21 cellular contexts compared by ENCODE assay signal in the genomic region with DNA sequence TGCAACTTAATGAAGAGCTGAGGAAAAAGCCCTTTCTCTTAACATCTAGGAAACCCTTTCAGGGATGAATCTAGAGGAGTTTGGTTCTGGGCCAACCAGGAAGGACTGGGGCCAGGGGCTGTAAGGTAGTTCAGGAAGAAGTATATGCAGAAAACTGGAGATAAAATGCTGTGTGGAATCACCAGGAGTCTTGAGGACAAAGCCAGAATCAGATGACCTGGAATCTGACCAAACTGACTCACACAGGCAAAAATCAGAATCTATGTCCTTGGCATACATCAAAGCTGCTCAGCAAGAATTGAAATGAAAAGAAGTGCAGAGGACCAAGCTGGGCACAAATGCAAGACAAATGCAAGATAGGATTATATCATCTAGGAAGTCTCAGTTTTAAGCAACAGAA. TPM values are rescaled to one million over a fixed set of nuclear protein-coding genes. Genes with fewer than 3 reads are reported as not detected.
A peak's percentile ranks its signal among the peaks of the same experiment; 100 is the strongest.
DNase-seq lines count a peak whose midpoint lies in the region; ATAC-seq and TF ChIP-seq lines count a peak whose summit lies in the region.
"Had no signal": no experiment of that assay in that cellular context is flagged by ENCODE, and none has a peak within 500 bp of the region (broad histone marks: within the 10 kb centered on the region; RNA-seq: fewer than 3 reads in every experiment).

No MANE protein-coding gene starts in this region.

- H3K9me3 Mint-ChIP-seq in CD14-positive monocyte, result no peaks in the 10 kb centered on the region
- H3K9me3 Mint-ChIP-seq: neural progenitor cell; T-helper 2 cell treated with Interferon-gamma antibody and Interleukin-4, amounts not matched to agents 5 μg/mL and 100 μg/mL, for 36 hours had no signal

- peak; percentile 89 for DNase-seq in G401 (ENCODE audit: low spot score)
- DNase-seq in NCI-H226, result peak; percentile 63
- DNase-seq in cerebellum (ENCODE audit: low spot score), result peak; percentile 65
- DNase-seq in mucosa of gallbladder (ENCODE audit: low spot score), result peak; percentile 51
- DNase-seq in CD14-positive monocyte (ENCODE audit: low spot score), result no peak
- DNase-seq in superior temporal gyrus (ENCODE audit: extremely low spot score), result no peak
- no peak for DNase-seq in upper lobe of right lung
- DNase-seq: activated CD8-positive, alpha-beta memory T cell treated with anti-CD3 and anti-CD28 coated beads, Interleukin-2, amount 50 U/mL, for 48 hours; activated naive CD4-positive, alpha-beta T cell; DMS79 treated with DMSO at 0.1 percent for 48 hours; H7; MV-4-11; NCI-H345; SIG-M5; sigmoid colon had no signal

- no peak overlapping the region for H3K27ac Mint-ChIP-seq in CD14-positive monocyte
- H3K27ac Mint-ChIP-seq: neural progenitor cell; T-helper 2 cell treated with Interferon-gamma antibody and Interleukin-4, amounts not matched to agents 5 μg/mL and 100 μg/mL, for 36 hours had no signal

- no peaks in the 10 kb centered on the region for H3K36me3 Mint-ChIP-seq in CD14-positive monocyte
- H3K36me3 Mint-ChIP-seq: neural progenitor cell had no signal

- ATAC-seq in GM19452 (IDR thresholded peaks at IDR 0.05; ENCODE audit: unreplicated experiment) (no peak), upper lobe of right lung (no peak)
- ATAC-seq: HepG2 had no signal

- no peaks in the 10 kb centered on the region for H3K27me3 ChIP-seq in upper lobe of right lung
- H3K27me3 ChIP-seq: BLaER1, cardiac muscle cell, neural progenitor cell, sigmoid colon had no signal

- H3K4me3 ChIP-seq in upper lobe of right lung, result no peak overlapping the region
- H3K4me3 ChIP-seq: BLaER1, cardiac muscle cell, neural progenitor cell, sigmoid colon had no signal

- H3K36me3 ChIP-seq in upper lobe of right lung, result no peaks in the 10 kb centered on the region
- H3K36me3 ChIP-seq: BLaER1, cardiac muscle cell, neural progenitor cell, sigmoid colon had no signal

- in situ Hi-C loops in G401 (cut with HindIII; ENCODE audit: low sequenced_read_pairs), result no loop called here

- peaks cover 10% of the 10 kb centered on the region for H3K4me1 Mint-ChIP-seq in CD14-positive monocyte

- H3K27me3 Mint-ChIP-seq in CD14-positive monocyte (ENCODE audit: low read depth in 3 of 3), result peaks cover 0 to 3% (median 2%) of the 10 kb centered on the region in 3 donors

- no peaks in the 10 kb centered on the region for H3K4me1 ChIP-seq in upper lobe of right lung

- TF ChIP-seq CTCF in CD14-positive monocyte (IDR thresholded peaks at IDR 0.05) (no peak), upper lobe of right lung (IDR thresholded peaks at IDR 0.05) (no peak)

- no peak overlapping the region for H3K27ac ChIP-seq in upper lobe of right lung
- H3K27ac ChIP-seq: BLaER1, cardiac muscle cell, neural progenitor cell, sigmoid colon had no signal

- H3K4me3 Mint-ChIP-seq in CD14-positive monocyte, result no peak overlapping the region
- H3K4me3 Mint-ChIP-seq: neural progenitor cell; T-helper 2 cell treated with Interferon-gamma antibody and Interleukin-4, amounts not matched to agents 5 μg/mL and 100 μg/mL, for 36 hours had no signal

- intact Hi-C loops in CD14-positive monocyte (cut with micrococcal nuclease), result no loop called here
- intact Hi-C loops in upper lobe of right lung (cut with DNase I), result no loop called here

- H3K9me3 ChIP-seq in upper lobe of right lung, result no peaks in the 10 kb centered on the region
- H3K9me3 ChIP-seq: BLaER1, sigmoid colon had no signal

RNA-seq across cellular contexts. Expression of gene ATP2C1, which starts 59.4 kb away (rescaled TPM):
- 16.5 and 34.6 TPM in 2 replicates for total RNA-seq in G401 (2014; rRNA removed; shearing (Covaris generic))
- total RNA-seq in cerebellum, result 147 TPM
- 78.9 TPM for total RNA-seq in mucosa of gallbladder
- 10 to 100 TPM; 11.7 to 12.2 TPM for polyA plus RNA-seq in CD14-positive monocyte
- total RNA-seq in upper lobe of right lung, result 142 TPM

Comparison
In these comparisons a context has a peak if more than half of its experiments do, and no peak if none do; other contexts are left out.
1. DNase-seq: peak in G401 (single experiment), NCI-H226 (single experiment), cerebellum (single experiment) and mucosa of gallbladder (single experiment); none in CD14-positive monocyte (single experiment), superior temporal gyrus (single experiment) and upper lobe of right lung (single experiment).